Comparison of ENCODE assay signal across 8 cellular contexts in genomic region chr15:55993111-55993803, GRCh38. TPM values are rescaled to one million over a fixed set of nuclear protein-coding genes. Genes with fewer than 3 reads are reported as not detected.
DNase-seq lines count a peak whose midpoint lies in the region; ATAC-seq, FAIRE-seq and TF ChIP-seq lines count a peak whose summit lies in the region.

Gene NEDD4, minus strand, starts transcription at chr15:55993612. Its CDS starts 57 bp downstream, at chr15:55993555.

- WGBS in HepG2 (ENCODE audit: low lambda C conversion rate) = 0% methylated on average over 8 of the region's 83 CpGs

- H3K4me2 ChIP-seq in HepG2 (ENCODE audit: low read depth, low read length) = peak within 1 kb of the TSS; percentile 79

- FAIRE-seq in HepG2 (lab: Jason Lieb, UNC) = no peak

- TF ChIP-seq RAD21 in HepG2 (CRISPR knock-in tag; IDR thresholded peaks at IDR 0.05) = peak; percentile 27

- H3K4me3 Mint-ChIP-seq in dendritic cell treated with granulocyte-macrophage colony-stimulating factor and Interleukin-4, amounts not matched to agents 40 ng/mL and 50 ng/mL, for 4 days = peak within 1 kb of the TSS; percentile 97

- H3K27me3 ChIP-seq in HepG2 (ENCODE audit: control insufficient read depth in 1 of 2, insufficient read depth in 2 of 2, low read length in 2 of 2) = no peaks in the 10 kb centered on the region; a peak in 1 of 5 replicates

- H3K36me3 Mint-ChIP-seq in dendritic cell treated with granulocyte-macrophage colony-stimulating factor and Interleukin-4, amounts not matched to agents 40 ng/mL and 50 ng/mL, for 4 days (ENCODE audit: low read depth) = peaks cover 10% of the 10 kb centered on the region

- no peaks in the 10 kb centered on the region for H3K36me3 ChIP-seq in HepG2 (replicated peaks in 1 of 2; ENCODE audit: control insufficient read depth in 1 of 2, insufficient read depth in 2 of 2, low read length in 2 of 2)

- H3K4me1 ChIP-seq in HepG2 (ENCODE audit: insufficient read depth, low read length) = peaks cover 16% of the 10 kb centered on the region

- H3K27me3 Mint-ChIP-seq in dendritic cell treated with granulocyte-macrophage colony-stimulating factor and Interleukin-4, amounts not matched to agents 40 ng/mL and 50 ng/mL, for 4 days = peaks cover 30% of the 10 kb centered on the region

- CTCF ChIA-PET in HepG2 (lab: Yijun Ruan, JAX; ENCODE audit: low intra/inter-chr PET ratio, low total read pairs) = interaction anchor here (1.1 kb wide), 1 partner anchor 60 kb away, joined by 3 read pairs; no protein-coding TSS in a partner anchor

- TF ChIP-seq EP300 in HepG2 (IDR thresholded peaks at IDR 0.05; ENCODE audit: low read depth in 2 of 2, low read length in 2 of 2) = no peak
- TF ChIP-seq EP300 in HepG2 (CRISPR knock-in tag; IDR thresholded peaks at IDR 0.05; ENCODE audit: borderline replicate concordance) = no peak

- H3K9me3 ChIP-seq in HepG2 (ENCODE audit: low read length) = no peaks in the 10 kb centered on the region

- ATAC-seq in GM19043 (IDR thresholded peaks at IDR 0.05; ENCODE audit: low read depth, unreplicated experiment) (peak; percentile 83), HG03354 (IDR thresholded peaks at IDR 0.05; ENCODE audit: poor library complexity, severe bottlenecking, unreplicated experiment) (peak; percentile 91), HepG2 (peak; percentile 94)

- POLR2A ChIA-PET in HepG2 (lab: Yijun Ruan, JAX) = interaction anchor here (0.6 to 1.7 kb wide), 10 partner anchors 9 to 252 kb away, joined by 3 to 12 read pairs (median 3); no protein-coding TSS in a partner anchor

- peak within 1 kb of the TSS; percentile 94 for H2AFZ ChIP-seq in HepG2 (ENCODE audit: low read length)

- H3K4me3 ChIP-seq in AG09309 (ENCODE audit: control insufficient read depth, low read depth, low read length) (peak within 1 kb of the TSS; percentile 86), HepG2 (replicated peaks in 1 of 3; ENCODE audit: insufficient read depth in 1 of 3, low read depth in 2 of 3, low read length in 3 of 3) (peak within 1 kb of the TSS; percentile 89 to 94 (median 90))

- peaks cover 12% of the 10 kb centered on the region for H3K4me1 Mint-ChIP-seq in dendritic cell treated with granulocyte-macrophage colony-stimulating factor and Interleukin-4, amounts not matched to agents 40 ng/mL and 50 ng/mL, for 4 days (ENCODE audit: low read depth)

- no peaks in the 10 kb centered on the region for H3K9me3 Mint-ChIP-seq in dendritic cell treated with granulocyte-macrophage colony-stimulating factor and Interleukin-4, amounts not matched to agents 40 ng/mL and 50 ng/mL, for 4 days

- intact Hi-C loops in dendritic cell treated with granulocyte-macrophage colony-stimulating factor and Interleukin-4, amounts not matched to agents 40 ng/mL and 50 ng/mL, for 4 days (cut with micrococcal nuclease) = no loop called here
- intact Hi-C loops in HepG2 (cut with micrococcal nuclease; ENCODE audit: unreplicated experiment) = loop anchor here (2.0 kb wide), 1 partner anchor 60 kb away; no protein-coding TSS in a partner anchor

- in situ Hi-C loops in HepG2 (cut with HindIII; ENCODE audit: extremely low pct_ligation_motif_present, low pct_unique_long_range_greater_than_20kb) = no loop called here

- peaks cover 20% of the 10 kb centered on the region for H3K79me2 ChIP-seq in HepG2 (ENCODE audit: insufficient read depth, low read length)

- DNase-seq in AG09309 (ENCODE audit: low read depth) (peak; percentile 40), NCI-H526 (lab: John Stamatoyannopoulos, UW) (peak; percentile 68 to 89), HepG2 (ENCODE audit: low spot score) (peak; percentile 76)
- DNase-seq in activated CD4-positive, alpha-beta T cell treated with anti-CD3 and anti-CD28 coated beads, Interleukin-2, amount 50 U/mL, for 24 hours (ENCODE audit: low read depth in 1 of 2, low spot score in 1 of 2) = peak; percentile 53 to 59
- peak; percentile 65 to 71 for DNase-seq in stimulated activated CD4-positive, alpha-beta T cell treated with anti-CD3 and anti-CD28 coated beads, Interleukin-2, amount 100 ng/mL, for 48 hours

- peak; percentile 48 to 71 for TF ChIP-seq POLR2A in HepG2 (IDR thresholded peaks at IDR 0.05; ENCODE audit: insufficient read depth in 1 of 2, low read depth in 2 of 2, low read length in 2 of 2)

- TF ChIP-seq CTCF in AG09309 (IDR thresholded peaks at IDR 0.05; ENCODE audit: control insufficient read depth, insufficient read depth, low read depth, low read length, missing control alignments) (peak; percentile 49), HepG2 (CRISPR knock-in tag; IDR thresholded peaks at IDR 0.05) (peak; percentile 79)

- no TSS peak for BruUV-seq in HepG2 (replicated peaks; lab: Mats Ljungman, UMichigan)

- H3K27ac ChIP-seq in HepG2 (ENCODE audit: extremely low read length, insufficient read depth, low read length) = peak within 1 kb of the TSS; percentile 83

- H3K27ac Mint-ChIP-seq in dendritic cell treated with granulocyte-macrophage colony-stimulating factor and Interleukin-4, amounts not matched to agents 40 ng/mL and 50 ng/mL, for 4 days = peak within 1 kb of the TSS; percentile 78

- peak within 1 kb of the TSS; percentile 79 for H3K9ac ChIP-seq in HepG2 (ENCODE audit: insufficient read depth, low read depth, low read length)

- H4K20me1 ChIP-seq in HepG2 (ENCODE audit: insufficient read depth, low read length) = no peaks in the 10 kb centered on the region

TF ChIP-seq in HepG2, 621 proteins besides CTCF, POLR2A, EP300 and RAD21 (continues in another document):
- TF ChIP-seq TFE3 (CRISPR knock-in tag; IDR thresholded peaks at IDR 0.05) = 0 out of 2 replicates have a peak, but pooled peaks have one; percentile 41
- TF ChIP-seq ZBTB38 (CRISPR knock-in tag; IDR thresholded peaks at IDR 0.05) = no peak
- 0 out of 2 replicates have a peak, but pooled peaks have one; percentile 28 for TF ChIP-seq ZNF761 (CRISPR knock-in tag; conservative IDR thresholded peaks at IDR 0.05)
- TF ChIP-seq, protein P1, sequence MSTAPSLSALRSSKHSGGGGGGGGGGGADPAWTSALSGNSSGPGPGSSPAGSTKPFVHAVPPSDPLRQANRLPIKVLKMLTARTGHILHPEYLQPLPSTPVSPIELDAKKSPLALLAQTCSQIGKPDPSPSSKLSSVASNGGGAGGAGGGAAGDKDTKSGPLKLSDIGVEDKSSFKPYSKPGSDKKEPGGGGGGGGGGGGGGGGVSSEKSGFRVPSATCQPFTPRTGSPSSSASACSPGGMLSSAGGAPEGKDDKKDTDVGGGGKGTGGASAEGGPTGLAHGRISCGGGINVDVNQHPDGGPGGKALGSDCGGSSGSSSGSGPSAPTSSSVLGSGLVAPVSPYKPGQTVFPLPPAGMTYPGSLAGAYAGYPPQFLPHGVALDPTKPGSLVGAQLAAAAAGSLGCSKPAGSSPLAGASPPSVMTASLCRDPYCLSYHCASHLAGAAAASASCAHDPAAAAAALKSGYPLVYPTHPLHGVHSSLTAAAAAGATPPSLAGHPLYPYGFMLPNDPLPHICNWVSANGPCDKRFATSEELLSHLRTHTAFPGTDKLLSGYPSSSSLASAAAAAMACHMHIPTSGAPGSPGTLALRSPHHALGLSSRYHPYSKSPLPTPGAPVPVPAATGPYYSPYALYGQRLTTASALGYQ (CRISPR knock-in tag; IDR thresholded peaks at IDR 0.05) = no peak
- peak; percentile 60 for TF ChIP-seq HNRNPLL (IDR thresholded peaks at IDR 0.05; ENCODE audit: low read depth, low read length, poor library complexity, severe bottlenecking)

RNA-seq across cellular contexts. Expression of gene NEDD4, which starts in this region (rescaled TPM):
- total RNA-seq in HepG2 (2016; rRNA removed; fragmentation: Illumina TruSeq; extraction: Trizol) = 13.0 and 25.6 TPM in 2 replicates
- total RNA-seq in HepG2 (2016; cell fraction: cytosol; rRNA removed; fragmentation: Illumina TruSeq; extraction: Trizol; ENCODE audit: low read depth) = 1.4 and 2.6 TPM in 2 replicates
- 15.1 and 23.4 TPM in 2 replicates for total RNA-seq in HepG2 (2016; cell fraction: insoluble cytoplasmic fraction; rRNA removed; fragmentation: Illumina TruSeq; extraction: Trizol)
- total RNA-seq in HepG2 (2016; cell fraction: membrane; rRNA removed; fragmentation: Illumina TruSeq; extraction: Trizol) = 5.2 and 6.1 TPM in 2 replicates
- total RNA-seq in HepG2 (2016; cell fraction: nucleus; rRNA removed; fragmentation: Illumina TruSeq; extraction: Trizol) = 13.0 and 15.3 TPM in 2 replicates
- polyA plus RNA-seq in HepG2 (2011; rRNA removed) = 9.8 and 10.4 TPM in 2 replicates
- 5.1 and 8.3 TPM in 2 replicates for polyA plus RNA-seq in HepG2 (2011; cell fraction: cytosol; rRNA removed)
- 5.3 and 7.5 TPM in 2 replicates for polyA plus RNA-seq in HepG2 (2011; cell fraction: nucleus; rRNA removed)
- 11.3 and 12.5 TPM in 2 replicates for polyA plus RNA-seq in HepG2 (2012)
- 0.52 and 0.64 TPM in 2 replicates for polyA plus RNA-seq in HepG2 (2016; cell fraction: cytosol; fragmentation: Illumina TruSeq; extraction: Trizol; ENCODE audit: low read depth)
- 11.3 TPM in 2 replicates for polyA plus RNA-seq in HepG2 (2016; cell fraction: insoluble cytoplasmic fraction; fragmentation: Illumina TruSeq; extraction: Trizol; ENCODE audit: low read depth)
- 2.3 and 2.5 TPM in 2 replicates for polyA plus RNA-seq in HepG2 (2016; cell fraction: membrane; fragmentation: Illumina TruSeq; extraction: Trizol; ENCODE audit: low read depth)
- polyA plus RNA-seq in HepG2 (2016; cell fraction: nucleus; fragmentation: Illumina TruSeq; extraction: Trizol; ENCODE audit: insufficient read depth, low read depth) = 8.8 and 9.7 TPM in 2 replicates
- 7.6 and 24.3 TPM in 2 replicates for polyA minus RNA-seq in HepG2 (2011; rRNA and poly(A)+ RNA removed; ENCODE audit: low replicate concordance)
- polyA minus RNA-seq in HepG2 (2011; cell fraction: cytosol; rRNA and poly(A)+ RNA removed) = 10.1 and 10.7 TPM in 2 replicates
- polyA minus RNA-seq in HepG2 (2011; cell fraction: nucleus; rRNA and poly(A)+ RNA removed) = 30.1 and 38.0 TPM in 2 replicates

Comparison
In these comparisons a context has a peak if more than half of its experiments do, and no peak if none do; other contexts are left out.
1. Peak in every context shown above with its lines: DNase-seq, ATAC-seq, H3K4me3 ChIP-seq and H3K27ac ChIP-seq.